8 cellular contexts compared by ENCODE assay signal in the genomic region with DNA sequence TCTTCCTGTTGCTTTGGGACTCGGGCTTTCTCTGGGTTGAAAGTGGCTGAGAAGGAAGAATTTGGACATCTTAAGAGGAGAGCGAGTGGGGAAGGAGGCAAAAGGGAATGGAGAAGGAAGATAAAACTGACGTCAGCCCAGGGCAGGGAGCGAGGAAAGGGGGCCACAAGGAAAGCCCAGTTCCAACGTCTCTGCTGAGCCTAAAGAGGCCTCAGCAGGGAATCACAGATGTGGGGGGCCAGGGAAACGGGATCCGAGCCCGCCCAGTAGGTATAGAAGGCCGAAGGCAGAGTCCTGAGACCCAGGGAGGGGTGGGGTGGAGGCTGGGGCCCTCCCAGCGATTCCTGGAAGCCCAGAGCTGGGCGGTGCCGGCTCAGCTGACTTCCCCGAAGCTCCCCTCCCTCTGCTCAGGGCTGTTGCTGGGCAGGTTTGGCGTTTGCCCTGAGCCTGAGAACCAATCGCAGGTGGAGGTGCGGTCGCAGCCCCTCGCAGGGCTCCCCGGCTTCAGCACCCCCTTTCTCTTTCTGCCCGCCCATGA.
DNase-seq lines count a peak whose midpoint lies in the region; ATAC-seq and TF ChIP-seq lines count a peak whose summit lies in the region.

No MANE protein-coding gene starts in this region.

- no peaks in the 10 kb centered on the region for H3K36me3 Mint-ChIP-seq in nephron (ENCODE audit: low read depth)

- H3K4me3 ChIP-seq in HUES6 (ENCODE audit: low read depth, low read length): peak overlapping the region; percentile 81

- H3K4me3 Mint-ChIP-seq in nephron: peak overlapping the region; percentile 86 to 88 (median 88)

- peak; percentile 54 for ATAC-seq in GM19324 (IDR thresholded peaks at IDR 0.05; ENCODE audit: low FRiP score, unreplicated experiment)
- ATAC-seq in stimulated activated naive CD8-positive, alpha-beta T cell treated with anti-CD3 and anti-CD28 coated beads, Interleukin-15, Interleukin-2, amounts not matched to agents 100 U/mL and 50 U/mL, for 24 hours: peak; percentile 57

- H3K9me3 Mint-ChIP-seq in nephron: no peaks in the 10 kb centered on the region

- H3K36me3 ChIP-seq in HUES6 (ENCODE audit: control insufficient read depth, insufficient read depth, low read length): no peaks in the 10 kb centered on the region

- H3K27ac Mint-ChIP-seq in nephron: peak overlapping the region; percentile 100

- peak overlapping the region; percentile 97 for H3K27ac ChIP-seq in HUES6 (ENCODE audit: low read depth, low read length)

- no peaks in the 10 kb centered on the region for H3K9me3 ChIP-seq in HUES6 (ENCODE audit: control insufficient read depth, insufficient read depth, low read depth, low read length)

- no peaks in the 10 kb centered on the region for H3K27me3 ChIP-seq in HUES6 (ENCODE audit: control insufficient read depth, insufficient read depth, low read length)

- peaks cover 51% of the 10 kb centered on the region for H3K4me1 Mint-ChIP-seq in nephron

- peak overlapping the region; percentile 97 for H3K9ac ChIP-seq in HUES6 (ENCODE audit: low read length)

- H3K4me1 ChIP-seq in HUES6 (ENCODE audit: control insufficient read depth, insufficient read depth, low read length): peaks cover 33% of the 10 kb centered on the region

- no peak for TF ChIP-seq CTCF in nephron (IDR thresholded peaks at IDR 0.05; ENCODE audit: unreplicated experiment in 3 of 3)

- H3K27me3 Mint-ChIP-seq in nephron (ENCODE audit: low read depth): no peaks in the 10 kb centered on the region

- DNase-seq in C1 segment of cervical spinal cord (lab: John Stamatoyannopoulos, UW): peak in 12 of 14 donors; percentile 54 to 88 (median 74)
- peak; percentile 79 for DNase-seq in RKO (ENCODE audit: low spot score)
- peak; percentile 80 for DNase-seq in activated effector memory CD4-positive, alpha-beta T cell treated with Interleukin-2 at 50 U/mL for 16 hours
- DNase-seq in fibroblast of peridontal ligament (ENCODE audit: extremely low read depth): peak; percentile 93
- DNase-seq in stimulated activated naive CD8-positive, alpha-beta T cell treated with anti-CD3 and anti-CD28 coated beads, Interleukin-15, Interleukin-2, amounts not matched to agents 100 U/mL and 50 U/mL, for 24 hours: peak; percentile 91

Comparison
In these comparisons a context has a peak if more than half of its experiments do, and no peak if none do; other contexts are left out.
1. Peak in every context shown above with its lines: DNase-seq, ATAC-seq, H3K4me3 ChIP-seq and H3K27ac ChIP-seq.